ENCODE assay signal across 27 cellular contexts in genomic region chr10:108684431-108684830, GRCh38.
DNase-seq lines count a peak whose midpoint lies in the region; ATAC-seq, FAIRE-seq and TF ChIP-seq lines count a peak whose summit lies in the region.
"Had no signal": no experiment of that assay in that cellular context is flagged by ENCODE, and none has a peak within 500 bp of the region (broad histone marks: within the 10 kb centered on the region; RNA-seq: fewer than 3 reads in every experiment).

No MANE protein-coding gene starts in this region.

- no peak overlapping the region for H3K4me3 ChIP-seq in astrocyte (ENCODE audit: insufficient read depth, low read depth, low read length)
- no peak overlapping the region for H3K4me3 ChIP-seq in CD8-positive, alpha-beta T cell (ENCODE audit: low read depth, low read length)
- H3K4me3 ChIP-seq: MG63, SK-N-MC had no signal

- H4K20me1 ChIP-seq in astrocyte (ENCODE audit: insufficient read depth, low read length) = no peaks in the 10 kb centered on the region

- no peaks in the 10 kb centered on the region for H3K9me3 Mint-ChIP-seq in astrocyte (ENCODE audit: unreplicated experiment)
- peaks cover 14% of the 10 kb centered on the region for H3K9me3 Mint-ChIP-seq in CD8-positive, alpha-beta T cell
- H3K9me3 Mint-ChIP-seq in nephron progenitor cell = no peaks in the 10 kb centered on the region
- H3K9me3 Mint-ChIP-seq: H9 had no signal

- H3K27me3 ChIP-seq in astrocyte (ENCODE audit: insufficient read depth, low read length) = no peaks in the 10 kb centered on the region
- H3K27me3 ChIP-seq in CD8-positive, alpha-beta T cell (ENCODE audit: insufficient read depth, low read length) = no peaks in the 10 kb centered on the region
- H3K27me3 ChIP-seq: MG63 had no signal

- intact Hi-C loops in CD8-positive, alpha-beta T cell (cut with DNase I, micrococcal nuclease) = no loop called here

- H3K9me3 ChIP-seq in astrocyte (ENCODE audit: insufficient read depth, low read depth, low read length) = no peaks in the 10 kb centered on the region
- H3K9me3 ChIP-seq in CD8-positive, alpha-beta T cell (ENCODE audit: low read length) = no peaks in the 10 kb centered on the region
- H3K9me3 ChIP-seq: MG63 had no signal

- H3K4me1 Mint-ChIP-seq in astrocyte (ENCODE audit: low read depth, unreplicated experiment) (peaks cover 7% of the 10 kb centered on the region), nephron progenitor cell (peaks cover 6% of the 10 kb centered on the region)
- H3K4me1 Mint-ChIP-seq in CD8-positive, alpha-beta T cell (ENCODE audit: low read depth) = no peaks in the 10 kb centered on the region

- H3K27ac Mint-ChIP-seq in astrocyte (ENCODE audit: unreplicated experiment) (no peak overlapping the region), nephron progenitor cell (no peak overlapping the region)
- H3K27ac Mint-ChIP-seq in CD8-positive, alpha-beta T cell = no peak overlapping the region
- H3K27ac Mint-ChIP-seq: CD4-positive, alpha-beta T cell; IgD-negative memory B cell had no signal

- H3K4me2 ChIP-seq in astrocyte (ENCODE audit: low read length) = no peak overlapping the region

- no peak for ATAC-seq in CD8-positive, alpha-beta T cell

- H3K9ac ChIP-seq in astrocyte (ENCODE audit: low read length) = no peak overlapping the region

- no peak overlapping the region for H3K4me3 Mint-ChIP-seq in astrocyte (ENCODE audit: unreplicated experiment)
- H3K4me3 Mint-ChIP-seq in CD8-positive, alpha-beta T cell = no peak overlapping the region
- H3K4me3 Mint-ChIP-seq in nephron progenitor cell = no peak overlapping the region
- H3K4me3 Mint-ChIP-seq: CD4-positive, alpha-beta T cell; H9; IgD-negative memory B cell had no signal

- H3K4me1 ChIP-seq in astrocyte (ENCODE audit: insufficient read depth, low read length) = no peaks in the 10 kb centered on the region
- no peaks in the 10 kb centered on the region for H3K4me1 ChIP-seq in CD8-positive, alpha-beta T cell (ENCODE audit: insufficient read depth, low read length)

- no peak overlapping the region for H2AFZ ChIP-seq in astrocyte (ENCODE audit: low read depth, low read length)

- in situ Hi-C loops in G401 (cut with HindIII; ENCODE audit: low sequenced_read_pairs) = no loop called here

- H3K27me3 Mint-ChIP-seq in astrocyte (ENCODE audit: low read depth, unreplicated experiment) (no peaks in the 10 kb centered on the region), nephron progenitor cell (ENCODE audit: low read depth, poor library complexity) (peaks cover 2% of the 10 kb centered on the region)
- no peaks in the 10 kb centered on the region for H3K27me3 Mint-ChIP-seq in CD8-positive, alpha-beta T cell (ENCODE audit: low read depth)
- H3K27me3 Mint-ChIP-seq: CD4-positive, alpha-beta T cell; IgD-negative memory B cell had no signal

- POLR2A ChIA-PET in CD8-positive, alpha-beta T cell (lab: Charles Lee) = no interaction called here

- TF ChIP-seq CTCF in astrocyte (IDR thresholded peaks at IDR 0.05; ENCODE audit: insufficient read depth, low read depth, low read length) = no peak
- no peak for TF ChIP-seq CTCF in CD8-positive, alpha-beta T cell (IDR thresholded peaks at IDR 0.05)
- no peak for TF ChIP-seq CTCF in nephron progenitor cell (IDR thresholded peaks at IDR 0.05)

- CTCF ChIA-PET in CD8-positive, alpha-beta T cell (lab: Charles Lee) = no interaction called here

- H3K79me2 ChIP-seq in astrocyte (ENCODE audit: insufficient read depth, low read length) = no peaks in the 10 kb centered on the region

- DNase-seq in G401 (ENCODE audit: low spot score) (peak; percentile 10), astrocyte (ENCODE audit: low read depth) (peak; percentile 52), fibroblast of peridontal ligament (ENCODE audit: extremely low read depth) (peak; percentile 19), non-pigmented ciliary epithelial cell (ENCODE audit: low read depth) (peak; percentile 20), nephron progenitor cell (no peak), NCI-H2107 treated with DMSO at 0.1 percent for 48 hours (lab: John Stamatoyannopoulos, UW; ENCODE audit: unreplicated experiment) (no peak), HUDEP-2 (lab: John Stamatoyannopoulos, UW; ENCODE audit: unreplicated experiment in 76 of 76) (no peak)
- DNase-seq in CD8-positive, alpha-beta T cell = no peak
- DNase-seq: Calu3; CD4-positive, alpha-beta T cell; DMS53; EL; H9; Karpas-422; MG63; NCI-H1048; NCI-H1436; NCI-H1930; NCI-H2171 treated with DMSO at 0.1 percent for 48 hours; NCI-H446; NCI-H526 treated with DMSO at 0.1 percent for 48 hours; NK-92 treated with Interleukin-12 subunit alpha and Interleukin-12 subunit beta, amount 100 ng/mL, for 24 hours; Right ventricle myocardium superior had no signal

- no peak overlapping the region for H3K27ac ChIP-seq in astrocyte (ENCODE audit: low read depth, low read length)
- no peak overlapping the region for H3K27ac ChIP-seq in CD8-positive, alpha-beta T cell (ENCODE audit: low read depth, low read length)
- H3K27ac ChIP-seq: SK-N-MC had no signal

- H3K36me3 Mint-ChIP-seq in astrocyte (ENCODE audit: low read depth, unreplicated experiment) (no peaks in the 10 kb centered on the region), nephron progenitor cell (ENCODE audit: low read depth) (no peaks in the 10 kb centered on the region)
- no peaks in the 10 kb centered on the region for H3K36me3 Mint-ChIP-seq in CD8-positive, alpha-beta T cell
- H3K36me3 Mint-ChIP-seq: IgD-negative memory B cell had no signal

- H3K36me3 ChIP-seq in astrocyte (ENCODE audit: insufficient read depth, low read length) = no peaks in the 10 kb centered on the region
- H3K36me3 ChIP-seq in CD8-positive, alpha-beta T cell (ENCODE audit: insufficient read depth, low read length) = no peaks in the 10 kb centered on the region
- H3K36me3 ChIP-seq: MG63 had no signal

- no peak for FAIRE-seq in astrocyte (lab: Jason Lieb, UNC)
- FAIRE-seq: HTR-8/SVneo, RCC 7860 had no signal

Comparison
In these comparisons a context has a peak if more than half of its experiments do, and no peak if none do; other contexts are left out.
1. DNase-seq: peak in G401 (single experiment), astrocyte (single experiment), fibroblast of peridontal ligament (single experiment) and non-pigmented ciliary epithelial cell (single experiment); none in CD8-positive, alpha-beta T cell (0 of 7), nephron progenitor cell (single experiment), NCI-H2107 treated with DMSO at 0.1 percent for 48 hours (single experiment) and HUDEP-2 (0 of 76).